ENCODE assay signal across 1 cellular context in the genomic region with DNA sequence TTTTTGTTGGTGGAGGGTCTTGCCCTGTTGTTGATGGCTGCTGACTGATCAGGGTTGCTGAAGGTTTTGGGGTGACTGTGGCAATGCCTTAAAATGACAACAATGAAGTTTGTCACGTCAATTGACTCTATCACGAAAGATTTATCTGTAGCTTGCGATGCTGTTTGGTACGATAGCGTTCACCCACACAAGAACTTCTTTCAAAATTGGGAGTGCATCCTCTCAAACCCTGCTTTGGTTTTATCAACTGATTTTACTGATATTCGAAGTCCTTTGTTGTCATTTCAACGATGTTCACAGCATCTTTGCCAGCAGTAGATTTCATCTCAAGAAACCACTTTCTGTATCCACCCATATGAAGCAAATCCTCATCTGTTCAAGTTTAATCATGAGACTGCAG.
TF ChIP-seq lines count a peak whose summit lies in the region.

No MANE protein-coding gene starts in this region.

TF ChIP-seq in GM12878, 131 proteins besides CTCF, POLR2A, EP300 and RAD21:
- TF ChIP-seq POLR2AphosphoS5 (IDR thresholded peaks at IDR 0.05; ENCODE audit: low read length) (peak; percentile 27; the same call in 1 of the 2 replicates), POLR2AphosphoS2 (IDR thresholded peaks at IDR 0.05; ENCODE audit: low read depth, low read length) (0 out of 2 replicates have a peak, but pooled peaks have one; percentile 41), YY1 (IDR thresholded peaks at IDR 0.05; ENCODE audit: low read depth, low read length) (no peak)
